In the genomic region with DNA sequence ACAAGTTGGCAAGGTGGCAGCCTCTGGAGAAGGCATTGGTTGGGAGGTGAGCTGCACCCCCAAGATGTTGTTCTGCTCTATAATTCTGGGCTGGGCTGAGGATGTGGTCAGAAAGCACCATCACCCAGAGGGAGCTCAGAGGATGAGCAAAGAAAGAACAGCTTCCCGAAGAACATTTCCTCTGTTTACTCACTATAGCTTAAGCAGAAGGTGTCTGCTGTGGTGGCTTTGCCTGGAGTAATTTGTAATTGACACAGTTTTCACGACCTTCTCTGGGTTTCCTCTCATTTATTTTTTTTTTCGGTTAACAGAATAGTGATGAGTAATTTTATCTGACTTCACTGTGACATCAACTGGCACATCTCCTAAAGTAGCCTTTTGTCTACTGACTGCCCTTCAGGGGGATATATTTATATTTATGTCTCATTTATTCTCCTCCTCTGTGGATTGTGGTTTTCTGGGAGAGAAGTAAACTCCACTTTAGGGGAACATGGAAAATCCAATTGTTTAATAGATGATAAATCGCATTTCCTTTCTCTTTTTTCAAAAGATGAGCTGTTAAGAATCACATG, we compare ENCODE assay signal across 2 cellular contexts.
A peak's percentile ranks its signal among the peaks of the same experiment; 100 is the strongest.
TF ChIP-seq lines count a peak whose summit lies in the region.

No MANE protein-coding gene starts in this region.

TF ChIP-seq in IMR-90, 13 proteins besides CTCF, POLR2A, EP300 and RAD21:
- TF ChIP-seq, protein P1, sequence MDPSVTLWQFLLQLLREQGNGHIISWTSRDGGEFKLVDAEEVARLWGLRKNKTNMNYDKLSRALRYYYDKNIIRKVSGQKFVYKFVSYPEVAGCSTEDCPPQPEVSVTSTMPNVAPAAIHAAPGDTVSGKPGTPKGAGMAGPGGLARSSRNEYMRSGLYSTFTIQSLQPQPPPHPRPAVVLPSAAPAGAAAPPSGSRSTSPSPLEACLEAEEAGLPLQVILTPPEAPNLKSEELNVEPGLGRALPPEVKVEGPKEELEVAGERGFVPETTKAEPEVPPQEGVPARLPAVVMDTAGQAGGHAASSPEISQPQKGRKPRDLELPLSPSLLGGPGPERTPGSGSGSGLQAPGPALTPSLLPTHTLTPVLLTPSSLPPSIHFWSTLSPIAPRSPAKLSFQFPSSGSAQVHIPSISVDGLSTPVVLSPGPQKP (IDR thresholded peaks at IDR 0.05; ENCODE audit: borderline replicate concordance, low read depth, low read length) = no peak
- no peak for TF ChIP-seq MAZ (IDR thresholded peaks at IDR 0.05; ENCODE audit: borderline replicate concordance, low read depth, low read length)
- TF ChIP-seq CHD1 (IDR thresholded peaks at IDR 0.05; ENCODE audit: low read depth, low read length) = no peak
- TF ChIP-seq FOS (IDR thresholded peaks at IDR 0.05; ENCODE audit: low read depth, low read length) = no peak
- TF ChIP-seq CEBPB (IDR thresholded peaks at IDR 0.05; ENCODE audit: low read depth, low read length) = no peak
- TF ChIP-seq NFE2L2 (IDR thresholded peaks at IDR 0.05; ENCODE audit: low read depth, low read length) = no peak
- TF ChIP-seq RCOR1 (IDR thresholded peaks at IDR 0.05; ENCODE audit: insufficient replicate concordance, low read length) = no peak
- TF ChIP-seq SMC3 (IDR thresholded peaks at IDR 0.05; ENCODE audit: low read depth, low read length) = no peak
- TF ChIP-seq MAFK (IDR thresholded peaks at IDR 0.05; ENCODE audit: low read depth, low read length) = no peak
- no peak for TF ChIP-seq BHLHE40 (IDR thresholded peaks at IDR 0.05; ENCODE audit: low read depth, low read length)
TF ChIP-seq in IMR-90: peak in this region for 0.

TF ChIP-seq in SK-N-SH, 30 proteins besides CTCF, POLR2A, EP300 and RAD21:
- TF ChIP-seq, protein P2, sequence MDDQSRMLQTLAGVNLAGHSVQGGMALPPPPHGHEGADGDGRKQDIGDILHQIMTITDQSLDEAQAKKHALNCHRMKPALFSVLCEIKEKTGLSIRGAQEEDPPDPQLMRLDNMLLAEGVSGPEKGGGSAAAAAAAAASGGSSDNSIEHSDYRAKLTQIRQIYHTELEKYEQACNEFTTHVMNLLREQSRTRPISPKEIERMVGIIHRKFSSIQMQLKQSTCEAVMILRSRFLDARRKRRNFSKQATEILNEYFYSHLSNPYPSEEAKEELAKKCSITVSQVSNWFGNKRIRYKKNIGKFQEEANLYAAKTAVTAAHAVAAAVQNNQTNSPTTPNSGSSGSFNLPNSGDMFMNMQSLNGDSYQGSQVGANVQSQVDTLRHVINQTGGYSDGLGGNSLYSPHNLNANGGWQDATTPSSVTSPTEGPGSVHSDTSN (IDR thresholded peaks at IDR 0.05) = 0 out of 2 replicates have a peak, but pooled peaks have one; percentile 10
- no peak for TF ChIP-seq CHD2 (IDR thresholded peaks at IDR 0.05; ENCODE audit: low read length, partially characterized antibody)
